In the genomic region with DNA sequence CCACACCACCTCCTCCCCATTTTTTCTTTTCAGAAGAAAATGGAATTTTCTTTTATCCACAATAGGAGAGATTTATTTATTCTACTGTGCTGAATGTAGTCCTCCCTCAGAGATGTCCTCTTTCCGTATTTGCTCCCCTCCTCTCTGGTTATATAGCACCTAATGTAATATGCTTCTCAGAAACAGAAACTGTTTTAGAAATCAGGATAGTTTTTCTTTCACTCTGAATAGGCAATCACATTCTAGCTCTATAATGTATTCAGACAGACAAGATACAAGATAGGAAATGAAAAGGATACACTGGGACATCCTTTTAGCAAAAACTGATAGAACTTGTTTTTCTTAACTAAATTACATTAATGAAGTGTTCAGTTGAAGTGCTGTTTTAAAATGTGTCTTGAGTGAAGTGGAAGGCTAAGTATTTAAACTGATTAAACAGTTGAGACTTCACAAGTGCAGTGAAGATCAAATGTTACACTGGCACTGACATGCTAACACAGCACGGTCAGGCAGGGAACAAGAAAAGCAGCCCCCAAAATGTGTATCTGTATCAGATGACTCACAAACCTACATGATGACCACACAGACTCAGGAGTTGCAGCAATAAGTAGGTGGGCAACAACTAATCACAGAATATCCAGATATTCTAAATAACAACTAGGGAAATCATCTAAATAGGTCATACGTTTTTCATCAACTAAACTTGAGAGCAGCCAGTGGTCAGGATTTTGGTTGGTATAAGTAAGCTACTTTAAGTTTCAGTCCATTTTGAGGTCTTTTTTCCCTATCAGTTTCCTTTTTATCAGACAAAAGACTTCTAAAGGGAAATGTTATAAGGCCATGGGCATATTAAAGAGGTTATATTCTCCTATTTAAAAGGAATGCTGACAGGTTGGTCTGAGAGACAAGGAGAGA, we compare ENCODE assay signal across 10 cellular contexts.
DNase-seq lines count a peak whose midpoint lies in the region; ATAC-seq and TF ChIP-seq lines count a peak whose summit lies in the region.
"Had no signal": no experiment of that assay in that cellular context is flagged by ENCODE, and none has a peak within 500 bp of the region (broad histone marks: within the 10 kb centered on the region; RNA-seq: fewer than 3 reads in every experiment).

No MANE protein-coding gene starts in this region.

- peaks cover 55% of the 10 kb centered on the region for H3K36me3 Mint-ChIP-seq in activated CD8-positive, alpha-beta memory T cell treated with anti-CD3 and anti-CD28 coated beads, Interleukin-2, amount 10 ng/mL, durations not matched to agents 7 days and 5 days
- peaks cover 27% of the 10 kb centered on the region for H3K36me3 Mint-ChIP-seq in stimulated activated effector memory CD8-positive, alpha-beta T cell treated with anti-CD3 and anti-CD28 coated beads, Interleukin-12 subunit alpha, Interleukin-12 subunit beta, amount 100 ng/mL, for 72 hours
- no peaks in the 10 kb centered on the region for H3K36me3 Mint-ChIP-seq in HFFc6 (ENCODE audit: low read depth)

- CTCF ChIA-PET in activated CD8-positive, alpha-beta memory T cell treated with anti-CD3 and anti-CD28 coated beads, Interleukin-2, amount 10 ng/mL, durations not matched to agents 7 days and 5 days (lab: Charles Lee) = interaction anchor here (0.6 to 0.7 kb wide), 2 partner anchors 47 to 71 kb away, joined by 3 read pairs; no protein-coding TSS in a partner anchor

- peaks cover 44% of the 10 kb centered on the region for H3K4me1 Mint-ChIP-seq in activated CD8-positive, alpha-beta memory T cell treated with anti-CD3 and anti-CD28 coated beads, Interleukin-2, amount 10 ng/mL, durations not matched to agents 7 days and 5 days
- H3K4me1 Mint-ChIP-seq in stimulated activated effector memory CD8-positive, alpha-beta T cell treated with anti-CD3 and anti-CD28 coated beads, Interleukin-12 subunit alpha, Interleukin-12 subunit beta, amount 100 ng/mL, for 72 hours = peaks cover 24% of the 10 kb centered on the region
- H3K4me1 Mint-ChIP-seq in HFFc6 (ENCODE audit: low read depth) = peaks cover 18% of the 10 kb centered on the region

- no peaks in the 10 kb centered on the region for H3K27me3 Mint-ChIP-seq in activated CD8-positive, alpha-beta memory T cell treated with anti-CD3 and anti-CD28 coated beads, Interleukin-2, amount 10 ng/mL, durations not matched to agents 7 days and 5 days
- H3K27me3 Mint-ChIP-seq in HFFc6 (ENCODE audit: insufficient read depth) = no peaks in the 10 kb centered on the region

- peak overlapping the region; percentile 42 for H3K4me3 Mint-ChIP-seq in activated CD8-positive, alpha-beta memory T cell treated with anti-CD3 and anti-CD28 coated beads, Interleukin-2, amount 10 ng/mL, durations not matched to agents 7 days and 5 days
- no peak overlapping the region for H3K4me3 Mint-ChIP-seq in stimulated activated effector memory CD8-positive, alpha-beta T cell treated with anti-CD3 and anti-CD28 coated beads, Interleukin-12 subunit alpha, Interleukin-12 subunit beta, amount 100 ng/mL, for 72 hours
- H3K4me3 Mint-ChIP-seq in HFFc6 = no peak overlapping the region

- peak overlapping the region; percentile 87 for H3K27ac Mint-ChIP-seq in activated CD8-positive, alpha-beta memory T cell treated with anti-CD3 and anti-CD28 coated beads, Interleukin-2, amount 10 ng/mL, durations not matched to agents 7 days and 5 days
- H3K27ac Mint-ChIP-seq in stimulated activated effector memory CD8-positive, alpha-beta T cell treated with anti-CD3 and anti-CD28 coated beads, Interleukin-12 subunit alpha, Interleukin-12 subunit beta, amount 100 ng/mL, for 72 hours = peak overlapping the region; percentile 23
- H3K27ac Mint-ChIP-seq in HFFc6 = no peak overlapping the region

- no peaks in the 10 kb centered on the region for H3K9me3 Mint-ChIP-seq in activated CD8-positive, alpha-beta memory T cell treated with anti-CD3 and anti-CD28 coated beads, Interleukin-2, amount 10 ng/mL, durations not matched to agents 7 days and 5 days (ENCODE audit: low read depth)
- H3K9me3 Mint-ChIP-seq in stimulated activated effector memory CD8-positive, alpha-beta T cell treated with anti-CD3 and anti-CD28 coated beads, Interleukin-12 subunit alpha, Interleukin-12 subunit beta, amount 100 ng/mL, for 72 hours = no peaks in the 10 kb centered on the region
- H3K9me3 Mint-ChIP-seq in HFFc6 = no peaks in the 10 kb centered on the region

- ATAC-seq in activated CD8-positive, alpha-beta memory T cell treated with anti-CD3 and anti-CD28 coated beads, Interleukin-2, amount 10 ng/mL, durations not matched to agents 7 days and 5 days = peak; percentile 86
- ATAC-seq in GM21529 (IDR thresholded peaks at IDR 0.05; ENCODE audit: unreplicated experiment) (peak; percentile 80), HG03439 (IDR thresholded peaks at IDR 0.05; ENCODE audit: unreplicated experiment) (peak; percentile 63)
- ATAC-seq in stimulated activated effector memory CD8-positive, alpha-beta T cell treated with anti-CD3 and anti-CD28 coated beads, Interleukin-12 subunit alpha, Interleukin-12 subunit beta, amount 100 ng/mL, for 72 hours = peak; percentile 58

- no peak for DNase-seq in activated CD8-positive, alpha-beta memory T cell treated with anti-CD3 and anti-CD28 coated beads, Interleukin-2, amount 10 ng/mL, durations not matched to agents 7 days and 5 days
- DNase-seq in activated CD8-positive, alpha-beta memory T cell treated with anti-CD3 and anti-CD28 coated beads, Interleukin-2, amount 50 U/mL, for 48 hours = no peak
- DNase-seq in stimulated activated effector memory CD8-positive, alpha-beta T cell treated with anti-CD3 and anti-CD28 coated beads, Interleukin-12 subunit alpha, Interleukin-12 subunit beta, amount 100 ng/mL, for 72 hours (ENCODE audit: low spot score in 2 of 2) = no peak
- no peak for DNase-seq in HFFc6
- no peak for DNase-seq in stimulated activated CD4-positive, alpha-beta T cell treated with anti-CD3 and anti-CD28 coated beads, Interleukin-2, amount 100 ng/mL, for 24 hours
- no peak for DNase-seq in anterior cingulate cortex (lab: John Stamatoyannopoulos, UW)
- DNase-seq: mesendoderm, NCI-H526 had no signal

- TF ChIP-seq CTCF in HFFc6 (IDR thresholded peaks at IDR 0.05) = no peak
